11 cellular contexts compared by ENCODE assay signal in genomic region chr9:97848582-97849237, GRCh38. TPM values are rescaled to one million over a fixed set of nuclear protein-coding genes. Genes with fewer than 3 reads are reported as not detected.
DNase-seq lines count a peak whose midpoint lies in the region; ATAC-seq and TF ChIP-seq lines count a peak whose summit lies in the region.
"Had no signal": no experiment of that assay in that cellular context is flagged by ENCODE, and none has a peak within 500 bp of the region (broad histone marks: within the 10 kb centered on the region; RNA-seq: fewer than 3 reads in every experiment).

No MANE protein-coding gene starts in this region.

- H3K27me3 ChIP-seq in left lung (peaks cover 84 to 100% of the 10 kb centered on the region in 2 donors), stomach (peaks cover 43 to 93% (median 78%) of the 10 kb centered on the region in 3 donors)

- 1 to 12% (median 4%) methylated on average over 33 to 52 of the region's 52 CpGs for WGBS in stomach, 5 donors

- no peak for TF ChIP-seq CTCF in left lung (IDR thresholded peaks at IDR 0.05)
- TF ChIP-seq CTCF in stomach (IDR thresholded peaks at IDR 0.05), result no peak

- H3K4me3 ChIP-seq in left lung (peak overlapping the region in 1 of 2 donors; percentile 25), stomach (peak overlapping the region; percentile 13 to 38 (median 26))
- H3K4me3 ChIP-seq: ovary had no signal

- ATAC-seq in left lung, result peak; percentile 61

- H3K36me3 ChIP-seq in left lung (no peaks in the 10 kb centered on the region), stomach (no peaks in the 10 kb centered on the region)
- H3K36me3 ChIP-seq: ovary had no signal

- H3K4me1 Mint-ChIP-seq in activated CD4-positive, alpha-beta T cell treated with anti-CD3 and anti-CD28 coated beads, Interleukin-2, amount 10 ng/mL, durations not matched to agents 24 days and 14 days, result peaks cover 12% of the 10 kb centered on the region
- H3K4me1 Mint-ChIP-seq in activated naive CD8-positive, alpha-beta T cell (ENCODE audit: low read depth), result peaks cover 20% of the 10 kb centered on the region

- intact Hi-C loops in activated CD4-positive, alpha-beta T cell treated with anti-CD3 and anti-CD28 coated beads, Interleukin-2, amount 10 ng/mL, durations not matched to agents 24 days and 14 days (cut with micrococcal nuclease), result no loop called here
- intact Hi-C loops in left lung (cut with DNase I), result no loop called here
- intact Hi-C loops in stomach (cut with DNase I; ENCODE audit: low total_unique reads), result no loop called here
- intact Hi-C loops in posterior cingulate gyrus (cut with DNase I), result no loop called here

- no peak for TF ChIP-seq POLR2A in stomach (IDR thresholded peaks at IDR 0.05)

- no peak for TF ChIP-seq EP300 in stomach (IDR thresholded peaks at IDR 0.05)

- peaks cover 2% of the 10 kb centered on the region for H3K36me3 Mint-ChIP-seq in activated CD4-positive, alpha-beta T cell treated with anti-CD3 and anti-CD28 coated beads, Interleukin-2, amount 10 ng/mL, durations not matched to agents 24 days and 14 days (ENCODE audit: low read depth)
- H3K36me3 Mint-ChIP-seq in activated naive CD8-positive, alpha-beta T cell, result no peaks in the 10 kb centered on the region

- H3K27ac ChIP-seq in left lung (no peak overlapping the region), stomach (no peak overlapping the region)
- H3K27ac ChIP-seq: ovary had no signal

- peaks cover 75% of the 10 kb centered on the region for H3K27me3 Mint-ChIP-seq in activated CD4-positive, alpha-beta T cell treated with anti-CD3 and anti-CD28 coated beads, Interleukin-2, amount 10 ng/mL, durations not matched to agents 24 days and 14 days
- H3K27me3 Mint-ChIP-seq in activated naive CD8-positive, alpha-beta T cell, result peaks cover 43% of the 10 kb centered on the region

- H3K4me1 ChIP-seq in left lung, result peaks cover 14 to 39% of the 10 kb centered on the region in 2 donors
- H3K4me1 ChIP-seq in stomach, result peaks cover 20 to 45% (median 43%) of the 10 kb centered on the region in 4 donors

- no peak overlapping the region for H3K27ac Mint-ChIP-seq in activated CD4-positive, alpha-beta T cell treated with anti-CD3 and anti-CD28 coated beads, Interleukin-2, amount 10 ng/mL, durations not matched to agents 24 days and 14 days
- no peak overlapping the region for H3K27ac Mint-ChIP-seq in activated naive CD8-positive, alpha-beta T cell

- H3K4me3 Mint-ChIP-seq in activated CD4-positive, alpha-beta T cell treated with anti-CD3 and anti-CD28 coated beads, Interleukin-2, amount 10 ng/mL, durations not matched to agents 24 days and 14 days, result peak overlapping the region; percentile 74
- H3K4me3 Mint-ChIP-seq in activated naive CD8-positive, alpha-beta T cell, result peak overlapping the region; percentile 79

- H3K9me3 Mint-ChIP-seq in activated CD4-positive, alpha-beta T cell treated with anti-CD3 and anti-CD28 coated beads, Interleukin-2, amount 10 ng/mL, durations not matched to agents 24 days and 14 days, result peaks cover 4% of the 10 kb centered on the region
- H3K9me3 Mint-ChIP-seq in activated naive CD8-positive, alpha-beta T cell (ENCODE audit: low read depth), result no peaks in the 10 kb centered on the region

- no peaks in the 10 kb centered on the region for H3K9me3 ChIP-seq in left lung
- peaks cover 0 to 11% (median 0%) of the 10 kb centered on the region in 4 donors for H3K9me3 ChIP-seq in stomach
- H3K9me3 ChIP-seq: ovary had no signal

- peak; percentile 75 for DNase-seq in activated CD4-positive, alpha-beta T cell treated with anti-CD3 and anti-CD28 coated beads, Interleukin-2, amount 10 ng/mL, durations not matched to agents 24 days and 14 days
- no peak for DNase-seq in activated CD4-positive, alpha-beta T cell treated with anti-CD3 and anti-CD28 coated beads for 48 hours
- peak in 1 of 2 donors; percentile 94 for DNase-seq in left lung
- no peak for DNase-seq in stomach
- no peak for DNase-seq in NCI-H1930 (lab: John Stamatoyannopoulos, UW)
- no peak for DNase-seq in posterior cingulate gyrus
- no peak for DNase-seq in 8988T
- DNase-seq: AML-193; NK-92 treated with Interleukin-12 subunit alpha and Interleukin-12 subunit beta, amount 100 ng/mL, for 24 hours had no signal

RNA-seq across cellular contexts. Expression of gene FOXE1, which starts 4.3 kb away (rescaled TPM):
- not detected in 2 replicates for total RNA-seq in activated CD4-positive, alpha-beta T cell treated with anti-CD3 and anti-CD28 coated beads, Interleukin-2, amount 10 ng/mL, durations not matched to agents 24 days and 14 days
- total RNA-seq in left lung (not detected), stomach (1 to 10 TPM in 1 of 5 donors, not detected in 4; 8.0 TPM)
- polyA plus RNA-seq in stomach, result 1 to 10 TPM in 1 of 3 donors, not detected in 2; 1.9 TPM
- total RNA-seq: ovary had no signal
- polyA plus RNA-seq: ovary had no signal
